ENCODE assay signal across 18 cellular contexts in genomic region chr1:244065063-244065788, GRCh38. TPM values are rescaled to one million over a fixed set of nuclear protein-coding genes. Genes with fewer than 3 reads are reported as not detected.
DNase-seq lines count a peak whose midpoint lies in the region; ATAC-seq and TF ChIP-seq lines count a peak whose summit lies in the region.
"Had no signal": no experiment of that assay in that cellular context is flagged by ENCODE, and none has a peak within 500 bp of the region (broad histone marks: within the 10 kb centered on the region; RNA-seq: fewer than 3 reads in every experiment).

No MANE protein-coding gene starts in this region.

- H3K27ac ChIP-seq in VCaP: peak overlapping the region; percentile 40
- H3K27ac ChIP-seq in testis: no peak overlapping the region
- H3K27ac ChIP-seq: C4-2B, uterus had no signal

- 77 to 85% methylated on average over 5 to 9 of the region's 9 CpGs for WGBS in testis, 2 donors

- ATAC-seq in GM21576 (IDR thresholded peaks at IDR 0.05; ENCODE audit: unreplicated experiment): no peak
- ATAC-seq: activated naive CD8-positive, alpha-beta T cell treated with anti-CD3 and anti-CD28 coated beads, Interleukin-2, amount 50 U/mL, for 24 hours; effector memory CD8-positive, alpha-beta T cell had no signal

- no peaks in the 10 kb centered on the region for H3K4me1 ChIP-seq in testis
- H3K4me1 ChIP-seq: uterus had no signal

- no peaks in the 10 kb centered on the region for H3K9me3 ChIP-seq in testis
- H3K9me3 ChIP-seq: uterus had no signal

- peak; percentile 26 for DNase-seq in NCI-H82 (lab: John Stamatoyannopoulos, UW)
- no peak for DNase-seq in NCI-H82 treated with DMSO at 0.1 percent for 48 hours (lab: John Stamatoyannopoulos, UW; ENCODE audit: unreplicated experiment)
- DNase-seq in kidney epithelial cell (ENCODE audit: low read depth): peak; percentile 42
- DNase-seq in putamen (ENCODE audit: low spot score): peak; percentile 30
- no peak for DNase-seq in hypothalamus (lab: John Stamatoyannopoulos, UW)
- no peak for DNase-seq in testis
- DNase-seq: activated CD4-positive, CD25-positive, alpha-beta regulatory T cell; activated naive CD8-positive, alpha-beta T cell treated with anti-CD3 and anti-CD28 coated beads, Interleukin-2, amount 50 U/mL, for 24 hours; DMS79 treated with DMSO at 0.1 percent for 48 hours; effector memory CD8-positive, alpha-beta T cell; kidney; NCI-H2029; NK-92 treated with Interleukin-12 subunit alpha and Interleukin-12 subunit beta, amount 100 ng/mL, for 24 hours; stimulated activated CD4-positive, alpha-beta T cell treated with anti-CD3 and anti-CD28 coated beads, Interleukin-2, amount 100 ng/mL, for 48 hours; uterus had no signal

- H3K27me3 ChIP-seq in kidney epithelial cell (ENCODE audit: control insufficient read depth, insufficient read depth, low read length) (no peaks in the 10 kb centered on the region), testis (no peaks in the 10 kb centered on the region)
- H3K27me3 ChIP-seq: uterus had no signal

- intact Hi-C loops in testis (cut with DNase I; ENCODE audit: low total_unique reads): no loop called here

- TF ChIP-seq CTCF in VCaP (conservative IDR thresholded peaks at IDR 0.05): no peak
- TF ChIP-seq CTCF in kidney epithelial cell (IDR thresholded peaks at IDR 0.05; ENCODE audit: insufficient read depth, low read length, poor library complexity, severe bottlenecking): no peak
- TF ChIP-seq CTCF in testis (IDR thresholded peaks at IDR 0.05): no peak

- TF ChIP-seq POLR2A in testis (IDR thresholded peaks at IDR 0.05): no peak

- H3K4me3 ChIP-seq in kidney epithelial cell (ENCODE audit: low read depth, low read length): no peak overlapping the region
- no peak overlapping the region for H3K4me3 ChIP-seq in testis
- H3K4me3 ChIP-seq: uterus had no signal

- no peaks in the 10 kb centered on the region for H3K36me3 ChIP-seq in kidney epithelial cell (ENCODE audit: control insufficient read depth, insufficient read depth, low read length)
- H3K36me3 ChIP-seq in testis (ENCODE audit: low read depth, missing control alignments): no peaks in the 10 kb centered on the region
- H3K36me3 ChIP-seq: uterus had no signal

RNA-seq across cellular contexts. Expression of gene ZBTB18, which starts 14.1 kb away (rescaled TPM):
- total RNA-seq in kidney epithelial cell: 7.9 and 8.7 TPM in 2 replicates
- total RNA-seq in testis: 10 to 100 TPM; 54.3 to 61.9 TPM
- polyA plus RNA-seq in testis (ENCODE audit: insufficient read depth, low read depth, low replicate concordance): 45.0 TPM

Comparison
In these comparisons a context has a peak if more than half of its experiments do, and no peak if none do; other contexts are left out.
1. DNase-seq: peak in NCI-H82 (single experiment), kidney epithelial cell (single experiment) and putamen (single experiment); none in NCI-H82 treated with DMSO at 0.1 percent for 48 hours (single experiment), hypothalamus (0 of 51) and testis (single experiment).